27 cellular contexts compared by ENCODE assay signal in the genomic region with DNA sequence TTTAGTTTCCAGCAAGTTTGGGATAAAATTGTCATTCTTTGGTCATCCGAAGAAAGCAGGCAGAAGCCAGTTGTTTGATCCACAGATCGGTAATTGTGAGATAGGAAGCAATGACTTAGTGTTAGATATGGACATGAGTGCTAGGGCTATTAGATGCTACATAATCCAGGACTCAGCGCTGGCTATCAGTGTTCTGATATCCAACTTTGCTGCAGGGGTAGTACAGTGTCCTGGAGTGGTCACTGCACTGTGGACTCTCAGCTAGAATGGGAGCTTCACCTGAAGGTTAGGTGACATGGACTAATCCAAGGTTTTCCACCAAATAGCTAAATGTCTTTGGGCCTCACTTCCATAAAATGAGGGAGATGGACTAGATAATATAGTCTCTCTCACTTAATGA. TPM values are rescaled to one million over a fixed set of nuclear protein-coding genes. Genes with fewer than 3 reads are reported as not detected.
A peak's percentile ranks its signal among the peaks of the same experiment; 100 is the strongest.
DNase-seq lines count a peak whose midpoint lies in the region; ATAC-seq and TF ChIP-seq lines count a peak whose summit lies in the region.
"Had no signal": no experiment of that assay in that cellular context is flagged by ENCODE, and none has a peak within 500 bp of the region (broad histone marks: within the 10 kb centered on the region; RNA-seq: fewer than 3 reads in every experiment).

No MANE protein-coding gene starts in this region.

- H2BK15ac ChIP-seq in mesenchymal stem cell (ENCODE audit: low read depth, poor library complexity, severe bottlenecking): no peak overlapping the region

- H4K8ac ChIP-seq in mesenchymal stem cell (ENCODE audit: low read length): no peak overlapping the region

- no peaks in the 10 kb centered on the region for H3K4me1 ChIP-seq in mesenchymal stem cell (ENCODE audit: control insufficient read depth, insufficient read depth, low read depth, low read length)
- peaks cover 3 to 40% (median 22%) of the 10 kb centered on the region in 5 donors for H3K4me1 ChIP-seq in subcutaneous abdominal adipose tissue (ENCODE audit: control insufficient read depth in 5 of 5, insufficient read depth in 5 of 5, low read length in 5 of 5)
- H3K4me1 ChIP-seq: breast epithelium had no signal

- DNase-seq in HFFc6 (no peak), brain microvascular endothelial cell (no peak), mesenchymal stem cell (no peak), SKM-1 (lab: John Stamatoyannopoulos, UW; ENCODE audit: unreplicated experiment) (no peak), COLO668 (lab: John Stamatoyannopoulos, UW; ENCODE audit: unreplicated experiment) (no peak), C1 segment of cervical spinal cord (lab: John Stamatoyannopoulos, UW) (no peak), omental fat pad (ENCODE audit: low spot score) (no peak)
- DNase-seq: activated CD4-positive, alpha-beta T cell treated with anti-CD3 and anti-CD28 coated beads for 4 hours; activated naive CD4-positive, alpha-beta T cell; activated T-cell treated with anti-CD3 and anti-CD28 coated beads, Interleukin-2, amount 50 U/mL, for 48 hours; CD8-positive, alpha-beta T cell; colonic mucosa; DMS153; H7; Kasumi-1; kidney; NCI-H2171; NCI-H524; spleen; stimulated activated CD4-positive, alpha-beta T cell treated with anti-CD3 and anti-CD28 coated beads, Interleukin-4, amount 100 ng/mL, for 1 hour; stimulated activated naive B cell treated with anti-CD40 and anti-IgM and Interleukin-4, amounts not matched to agents 10 μg/mL and 1 μg/mL and 100 μg/mL, for 72 hours; T-helper 2 cell; transverse colon had no signal

- no peak overlapping the region for H2AFZ ChIP-seq in mesenchymal stem cell (ENCODE audit: low read depth, low read length)

- no peak for ATAC-seq in omental fat pad (ENCODE audit: low FRiP score)
- ATAC-seq: CD8-positive, alpha-beta T cell had no signal

- no peaks in the 10 kb centered on the region; the same call in 1 of the 2 replicates for H3K27me3 Mint-ChIP-seq in HFFc6 (ENCODE audit: insufficient read depth)
- H3K27me3 Mint-ChIP-seq: stimulated activated naive B cell treated with anti-CD40 and anti-IgM and Interleukin-4, amounts not matched to agents 10 μg/mL and 1 μg/mL and 100 μg/mL, for 72 hours had no signal

- H3K4me2 ChIP-seq in mesenchymal stem cell (ENCODE audit: low read length, poor library complexity, severe bottlenecking): no peak overlapping the region

- H3K9me3 Mint-ChIP-seq in HFFc6: no peaks in the 10 kb centered on the region
- H3K9me3 Mint-ChIP-seq: CD8-positive, alpha-beta T cell; stimulated activated naive B cell treated with anti-CD40 and anti-IgM and Interleukin-4, amounts not matched to agents 10 μg/mL and 1 μg/mL and 100 μg/mL, for 72 hours had no signal

- no peak overlapping the region for H2BK5ac ChIP-seq in mesenchymal stem cell (ENCODE audit: low read depth, low read length, poor library complexity, severe bottlenecking)

- peak overlapping the region; percentile 95 for H3K27ac ChIP-seq in brain microvascular endothelial cell
- no peak overlapping the region for H3K27ac ChIP-seq in mesenchymal stem cell (ENCODE audit: low read length, poor library complexity, severe bottlenecking)
- H3K27ac ChIP-seq in subcutaneous abdominal adipose tissue (ENCODE audit: low read depth, low read length): peak overlapping the region; percentile 85
- H3K27ac ChIP-seq: colonic mucosa had no signal

- H4K91ac ChIP-seq in mesenchymal stem cell (ENCODE audit: low read length): peak overlapping the region; percentile 61

- TF ChIP-seq CTCF in HFFc6 (IDR thresholded peaks at IDR 0.05) (no peak), brain microvascular endothelial cell (IDR thresholded peaks at IDR 0.05; ENCODE audit: low read depth, low read length, missing control alignments) (no peak), omental fat pad (IDR thresholded peaks at IDR 0.05) (no peak)

- H3K9ac ChIP-seq in mesenchymal stem cell (ENCODE audit: low read length) (no peak overlapping the region), subcutaneous abdominal adipose tissue (ENCODE audit: low read length in 5 of 5) (no peak overlapping the region)

- peaks cover 10% of the 10 kb centered on the region for H3K79me1 ChIP-seq in mesenchymal stem cell (replicated peaks; ENCODE audit: low read length, poor library complexity, severe bottlenecking)

- no peaks in the 10 kb centered on the region for H3K27me3 ChIP-seq in brain microvascular endothelial cell (replicated peaks)
- H3K27me3 ChIP-seq in mesenchymal stem cell (ENCODE audit: control insufficient read depth in 1 of 2, insufficient read depth in 1 of 2, low read length in 2 of 2): no peaks in the 10 kb centered on the region
- no peaks in the 10 kb centered on the region for H3K27me3 ChIP-seq in subcutaneous abdominal adipose tissue (ENCODE audit: control insufficient read depth in 5 of 5, insufficient read depth in 4 of 5, low read length in 5 of 5)
- H3K27me3 ChIP-seq: breast epithelium, colonic mucosa, SJSA1, spleen, transverse colon had no signal

- WGBS in mesenchymal stem cell: 96% methylated on average over 3 of the region's 3 CpGs

- no peak overlapping the region for H3K4me3 ChIP-seq in brain microvascular endothelial cell (ENCODE audit: low read depth, low read length)
- H3K4me3 ChIP-seq in mesenchymal stem cell (ENCODE audit: insufficient read depth in 1 of 2, low read depth in 1 of 2, low read length in 2 of 2): no peak overlapping the region
- H3K4me3 ChIP-seq in subcutaneous abdominal adipose tissue (ENCODE audit: low read depth in 1 of 5, low read length in 5 of 5): no peak overlapping the region
- H3K4me3 ChIP-seq: breast epithelium, colonic mucosa, lung, SJSA1, spleen, transverse colon had no signal

- H3K18ac ChIP-seq in mesenchymal stem cell (ENCODE audit: low read depth in 1 of 2, low read length in 2 of 2): peak overlapping the region in 1 of 2 experiments; percentile 33

- peaks cover 35% of the 10 kb centered on the region for H3K4me1 Mint-ChIP-seq in HFFc6 (ENCODE audit: low read depth)

- H3K4me3 Mint-ChIP-seq in HFFc6: no peak overlapping the region
- H3K4me3 Mint-ChIP-seq: CD8-positive, alpha-beta T cell had no signal

- H3K9me3 ChIP-seq in mesenchymal stem cell (ENCODE audit: control insufficient read depth, low read length) (no peaks in the 10 kb centered on the region), subcutaneous abdominal adipose tissue (ENCODE audit: control insufficient read depth in 5 of 5, low read length in 5 of 5) (no peaks in the 10 kb centered on the region)
- H3K9me3 ChIP-seq: breast epithelium, colonic mucosa, SJSA1, spleen, transverse colon had no signal

- H3K27ac Mint-ChIP-seq in HFFc6: peak overlapping the region; percentile 76; the same call in 1 of the 2 replicates
- H3K27ac Mint-ChIP-seq: CD8-positive, alpha-beta T cell had no signal

- H3K36me3 Mint-ChIP-seq in HFFc6 (ENCODE audit: low read depth): no peaks in the 10 kb centered on the region

- no peak overlapping the region for H2BK120ac ChIP-seq in mesenchymal stem cell (ENCODE audit: low read depth, low read length)

- peak overlapping the region in 1 of 2 experiments; percentile 75 for H3K4ac ChIP-seq in mesenchymal stem cell (ENCODE audit: low read depth in 1 of 2, low read length in 2 of 2)

- in situ Hi-C loops in brain microvascular endothelial cell (cut with HindIII; ENCODE audit: low pct_ligation_motif_present, low sequenced_read_pairs): no loop called here

- no peak overlapping the region for H2AK5ac ChIP-seq in mesenchymal stem cell (ENCODE audit: low read length, severe bottlenecking)

- H2BK12ac ChIP-seq in mesenchymal stem cell (ENCODE audit: low read length in 2 of 2): peak overlapping the region; percentile 79 to 84

- H3K36me3 ChIP-seq in brain microvascular endothelial cell (replicated peaks) (no peaks in the 10 kb centered on the region), mesenchymal stem cell (ENCODE audit: control insufficient read depth in 1 of 2, insufficient read depth in 2 of 2, low read depth in 1 of 2, low read length in 2 of 2) (peaks cover 0 to 4% of the 10 kb centered on the region in 2 experiments), subcutaneous abdominal adipose tissue (ENCODE audit: control insufficient read depth in 5 of 5, insufficient read depth in 5 of 5, low read length in 5 of 5) (peaks cover 0 to 5% (median 0%) of the 10 kb centered on the region in 5 donors)
- H3K36me3 ChIP-seq: breast epithelium, colonic mucosa, SJSA1, transverse colon had no signal

- H3K23ac ChIP-seq in mesenchymal stem cell (ENCODE audit: low read length in 2 of 2): no peak overlapping the region

- peak overlapping the region in 1 of 2 experiments; percentile 11 for H3K14ac ChIP-seq in mesenchymal stem cell (ENCODE audit: low read length in 2 of 2)

RNA-seq across cellular contexts. Expression of a gene that starts 39.9 kb away (rescaled TPM):
- 10 to 100 TPM in 4 of 6 experiments, 1 to 10 TPM in 2; 8.2 to 12.6 (median 10.9) TPM for total RNA-seq in HFFc6 (2021; fragmentation: NEBNext Ultra II Directional; extraction: Animal tissue kit (Norgen Biotek cat#: 25700))
- 18.5 TPM for polyA plus RNA-seq in mesenchymal stem cell (2013, experiment 1 of 2)
- polyA plus RNA-seq in mesenchymal stem cell (2013, experiment 2 of 2): 19.1 TPM
- 10 to 100 TPM; 28.1 to 66.4 (median 46.5) TPM for total RNA-seq in omental fat pad

RNA-seq across cellular contexts. Expression of a gene that starts 48.6 kb away (rescaled TPM):
- 10 to 100 TPM; 23.1 to 47.1 (median 39.9) TPM for total RNA-seq in HFFc6 (2021; fragmentation: NEBNext Ultra II Directional; extraction: Animal tissue kit (Norgen Biotek cat#: 25700))
- polyA plus RNA-seq in mesenchymal stem cell (2013, experiment 1 of 2): 4.1 TPM
- polyA plus RNA-seq in mesenchymal stem cell (2013, experiment 2 of 2): 4.6 TPM
- 1 to 10 TPM; 1.2 to 5.6 (median 2.7) TPM for total RNA-seq in omental fat pad
- total RNA-seq: CD8-positive, alpha-beta T cell had no signal
